8 cellular contexts compared by ENCODE assay signal in the genomic region with DNA sequence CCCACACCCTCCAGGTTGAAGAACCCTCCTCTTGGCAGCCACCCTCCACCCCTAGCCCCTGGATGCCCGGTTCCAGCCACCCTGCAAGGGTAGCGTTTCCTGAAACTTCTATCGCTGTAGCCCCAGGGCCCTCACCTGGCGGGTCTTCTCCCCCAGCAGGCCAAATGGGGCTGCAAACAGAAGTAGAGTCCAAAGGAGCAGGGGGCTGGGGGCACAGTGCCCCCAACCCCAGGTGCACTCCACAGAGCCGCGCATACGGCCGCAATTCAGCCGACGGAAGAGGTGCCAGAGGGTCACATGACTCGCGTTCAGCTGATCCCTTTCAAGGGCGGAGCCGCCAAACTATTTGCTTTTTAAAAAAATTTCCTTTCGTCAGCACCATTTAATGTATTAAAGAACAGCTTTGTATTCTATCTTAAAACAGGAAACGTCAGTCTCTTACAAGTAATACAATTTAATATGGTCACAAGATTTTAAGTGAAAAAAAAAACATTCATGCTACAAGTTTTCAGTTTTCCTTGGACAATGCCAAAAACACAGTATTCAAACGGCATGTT. TPM values are rescaled to one million over a fixed set of nuclear protein-coding genes. Genes with fewer than 3 reads are reported as not detected.
DNase-seq lines count a peak whose midpoint lies in the region; FAIRE-seq and TF ChIP-seq lines count a peak whose summit lies in the region.

A gene with protein sequence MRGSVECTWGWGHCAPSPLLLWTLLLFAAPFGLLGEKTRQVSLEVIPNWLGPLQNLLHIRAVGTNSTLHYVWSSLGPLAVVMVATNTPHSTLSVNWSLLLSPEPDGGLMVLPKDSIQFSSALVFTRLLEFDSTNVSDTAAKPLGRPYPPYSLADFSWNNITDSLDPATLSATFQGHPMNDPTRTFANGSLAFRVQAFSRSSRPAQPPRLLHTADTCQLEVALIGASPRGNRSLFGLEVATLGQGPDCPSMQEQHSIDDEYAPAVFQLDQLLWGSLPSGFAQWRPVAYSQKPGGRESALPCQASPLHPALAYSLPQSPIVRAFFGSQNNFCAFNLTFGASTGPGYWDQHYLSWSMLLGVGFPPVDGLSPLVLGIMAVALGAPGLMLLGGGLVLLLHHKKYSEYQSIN (minus strand): TSS at position 289 of the 557 bp plus-strand sequence. CDS start 34 bp downstream, at position 255.

- no peak within 1 kb of the TSS for H2BK20ac ChIP-seq in H9 (ENCODE audit: low read depth, low read length, poor library complexity, severe bottlenecking)

- H3K56ac ChIP-seq in H9 (ENCODE audit: insufficient read length, low read depth, low read length): no peak within 1 kb of the TSS

- H2BK5ac ChIP-seq in H9 (ENCODE audit: insufficient read length, low read length): no peak within 1 kb of the TSS

- peak within 1 kb of the TSS in 1 of 3 experiments; percentile 80; a peak in 2 of 7 replicates for H3K27ac Mint-ChIP-seq in H9

- no peaks in the 10 kb centered on the region; the same call in 1 of the 2 replicates for H3K4me1 ChIP-seq in H9 (ENCODE audit: insufficient read depth, low read length)

- no peak for FAIRE-seq in HTR-8/SVneo (lab: Jason Lieb, UNC)

- no peak for TF ChIP-seq CTCF in H9 (conservative IDR thresholded peaks at IDR 0.05)

- no peak within 1 kb of the TSS; the same call in 1 of the 2 replicates for H3K14ac ChIP-seq in H9 (ENCODE audit: insufficient read depth, low read length)

- H3K36me3 Mint-ChIP-seq in H9 (ENCODE audit: insufficient read depth in 1 of 3, low read depth in 3 of 3): peaks cover 2 to 15% (median 4%) of the 10 kb centered on the region in 3 experiments; a peak in 5 of 7 replicates

- no peaks in the 10 kb centered on the region for H3K79me1 ChIP-seq in H9 (ENCODE audit: insufficient read depth, low read depth, low read length, poor library complexity, severe bottlenecking)

- H2BK120ac ChIP-seq in H9 (ENCODE audit: low read depth, low read length, poor library complexity, severe bottlenecking): no peak within 1 kb of the TSS

- no peak within 1 kb of the TSS for H3T11ph ChIP-seq in H9 (ENCODE audit: low read length)

- H3K27ac ChIP-seq in H9 (ENCODE audit: insufficient read length, low read depth, low read length): no peak within 1 kb of the TSS

- H3K4me2 ChIP-seq in H9 (ENCODE audit: insufficient read depth, insufficient read length, low read length): peak within 1 kb of the TSS; percentile 78

- no peak within 1 kb of the TSS for H4K5ac ChIP-seq in H9 (ENCODE audit: insufficient read length, low read depth, low read length)

- peak in 10 of 14 donors; percentile 13 to 46 (median 28) for DNase-seq in C1 segment of cervical spinal cord (lab: John Stamatoyannopoulos, UW)
- DNase-seq in H9: peak; percentile 46
- peak; percentile 73 for DNase-seq in NCI-H69 (lab: John Stamatoyannopoulos, UW)
- peak; percentile 12 for DNase-seq in activated CD8-positive, alpha-beta memory T cell treated with anti-CD3 and anti-CD28 coated beads, Interleukin-2, amount 50 U/mL, for 24 hours (ENCODE audit: extremely low read depth)
- peak; percentile 81 for DNase-seq in medulla oblongata (ENCODE audit: extremely low spot score)
- DNase-seq in stimulated activated CD8-positive, alpha-beta memory T cell treated with anti-CD3 and anti-CD28 coated beads, Interleukin-12 subunit alpha, Interleukin-12 subunit beta, amount 100 ng/mL, for 1 hour (ENCODE audit: low read depth): peak; percentile 45
- no peak for DNase-seq in HTR-8/SVneo (ENCODE audit: insufficient read length, low spot score)

- peaks cover 8% of the 10 kb centered on the region for H3K23me2 ChIP-seq in H9 (ENCODE audit: insufficient read length, low read depth, low read length, poor library complexity, severe bottlenecking)

- peaks cover 2% of the 10 kb centered on the region for H3K27me3 Mint-ChIP-seq in H9 (ENCODE audit: low read depth)

- in situ Hi-C loops in endometrial microvascular endothelial cells (cut with HindIII; ENCODE audit: inconsistent ontology term, low pct_unique_long_range_greater_than_20kb, low sequenced_read_pairs): no loop called here

- no peak within 1 kb of the TSS for H2BK12ac ChIP-seq in H9 (ENCODE audit: insufficient read length, low read depth, low read length)

- peaks cover 10 to 18% of the 10 kb centered on the region in 2 experiments for H3K4me1 Mint-ChIP-seq in H9

- H2BK15ac ChIP-seq in H9 (ENCODE audit: low read depth, low read length): no peak within 1 kb of the TSS

- no CpG with 5 or more reads among the region's 17 CpGs for WGBS in H9 (ENCODE audit: extremely low coverage, insufficient read length, low lambda C conversion rate)

- H3K9ac ChIP-seq in H9 (ENCODE audit: extremely low read depth, insufficient read length, low read length): peak within 1 kb of the TSS; percentile 60

- no peak within 1 kb of the TSS for H3K23ac ChIP-seq in H9 (ENCODE audit: insufficient read length, low read depth, low read length)

- no peak within 1 kb of the TSS for H3K18ac ChIP-seq in H9 (ENCODE audit: insufficient read length, low read depth, low read length)

- no peaks in the 10 kb centered on the region for H3K79me2 ChIP-seq in H9 (ENCODE audit: insufficient read depth, low read length)

- no peak within 1 kb of the TSS for H4K8ac ChIP-seq in H9 (replicated peaks; ENCODE audit: insufficient read length, low read depth, low read length)

- peak within 1 kb of the TSS; percentile 85 to 89 for H3K4me3 Mint-ChIP-seq in H9

- H3K4ac ChIP-seq in H9 (ENCODE audit: low read depth, low read length): no peak within 1 kb of the TSS

- no peaks in the 10 kb centered on the region for H3K9me3 ChIP-seq in H9 (ENCODE audit: control insufficient read depth, low read depth, low read length)

- peak within 1 kb of the TSS; percentile 85 for H2AFZ ChIP-seq in H9 (ENCODE audit: low read length)

- H3K9me3 Mint-ChIP-seq in H9: no peaks in the 10 kb centered on the region; a peak in 1 of 5 replicates

- H4K20me1 ChIP-seq in H9 (ENCODE audit: control insufficient read depth, insufficient read depth, insufficient read length): no peaks in the 10 kb centered on the region

- H2AK5ac ChIP-seq in H9 (ENCODE audit: insufficient read length, low read length): no peak within 1 kb of the TSS

- no peak within 1 kb of the TSS for H4K91ac ChIP-seq in H9 (ENCODE audit: insufficient read length, low read depth, low read length)

- H3K27me3 ChIP-seq in H9 (ENCODE audit: insufficient read depth, low read length): no peaks in the 10 kb centered on the region

RNA-seq across cellular contexts. Expression of the gene that starts here (rescaled TPM):
- total RNA-seq in H9 (2021) (49.2 and 49.4 TPM in 2 replicates), endometrial microvascular endothelial cells (ENCODE audit: inconsistent ontology term) (87.4 TPM)
